In the genomic region with DNA sequence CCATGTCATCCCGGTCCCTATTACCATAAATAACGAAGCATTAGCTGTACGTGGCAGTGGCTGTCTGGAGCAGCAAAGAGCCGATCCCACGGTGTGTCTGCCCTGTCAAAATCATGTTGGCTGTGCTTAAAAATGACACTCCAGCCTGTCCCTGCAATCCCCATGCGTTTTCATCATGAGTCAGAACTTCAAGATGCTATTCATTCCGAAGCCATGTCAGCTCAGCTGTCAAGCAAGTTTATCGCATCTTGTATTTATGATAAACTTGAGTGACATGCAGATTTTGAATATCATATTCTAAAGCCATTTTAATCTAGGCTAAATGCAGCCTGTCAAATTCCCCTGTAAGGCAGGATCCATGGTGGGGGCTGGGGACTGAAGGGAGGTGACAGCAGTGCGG, we compare ENCODE assay signal across 17 cellular contexts.
A peak's percentile ranks its signal among the peaks of the same experiment; 100 is the strongest.
DNase-seq lines count a peak whose midpoint lies in the region; ATAC-seq, FAIRE-seq and TF ChIP-seq lines count a peak whose summit lies in the region.
"Had no signal": no experiment of that assay in that cellular context is flagged by ENCODE, and none has a peak within 500 bp of the region (broad histone marks: within the 10 kb centered on the region; RNA-seq: fewer than 3 reads in every experiment).

No MANE protein-coding gene starts in this region.

- no peak for FAIRE-seq in GM12892 (lab: Jason Lieb, UNC)

- H3K4me3 Mint-ChIP-seq in type B pancreatic cell, result peak overlapping the region; percentile 23
- H3K4me3 Mint-ChIP-seq: CD4-positive, CD25-positive, alpha-beta regulatory T cell; stimulated activated naive CD8-positive, alpha-beta T cell treated with anti-CD3 and anti-CD28 coated beads, Interleukin-15, Interleukin-2, amounts not matched to agents 100 ng/mL and 50 ng/mL, for 24 hours; T-helper 17 cell had no signal

- H3K27me3 Mint-ChIP-seq in type B pancreatic cell, result peaks cover 29% of the 10 kb centered on the region

- no peak for TF ChIP-seq CTCF in type B pancreatic cell (conservative IDR thresholded peaks at IDR 0.05)

- H3K9me3 Mint-ChIP-seq in type B pancreatic cell, result peaks cover 15% of the 10 kb centered on the region
- H3K9me3 Mint-ChIP-seq: stimulated activated naive CD8-positive, alpha-beta T cell treated with anti-CD3 and anti-CD28 coated beads, Interleukin-15, Interleukin-2, amounts not matched to agents 100 ng/mL and 50 ng/mL, for 24 hours had no signal

- peaks cover 5% of the 10 kb centered on the region for H3K36me3 Mint-ChIP-seq in type B pancreatic cell
- H3K36me3 Mint-ChIP-seq: CD4-positive, CD25-positive, alpha-beta regulatory T cell had no signal

- ATAC-seq in HG02981 (IDR thresholded peaks at IDR 0.05; ENCODE audit: unreplicated experiment), result no peak
- ATAC-seq: activated CD4-positive, CD25-positive, alpha-beta regulatory T cell treated with anti-CD3 and anti-CD28 coated beads, Interleukin-2, amount 50 U/mL, for 24 hours; gastrocnemius medialis; T-helper 17 cell had no signal

- H3K4me1 Mint-ChIP-seq in type B pancreatic cell (ENCODE audit: unreplicated experiment), result peaks cover 29% of the 10 kb centered on the region

- no peak for TF ChIP-seq POLR2A in GM12892 (IDR thresholded peaks at IDR 0.05; ENCODE audit: low read depth, low read length)

- DNase-seq in HPDE6-E6E7 (ENCODE audit: extremely low spot score) (peak; percentile 49), amniotic epithelial cell (ENCODE audit: low read depth) (peak; percentile 64), iris pigment epithelial cell (ENCODE audit: low read depth) (peak; percentile 67), type B pancreatic cell (ENCODE audit: extremely low spot score, unreplicated experiment) (no peak), LoVo (ENCODE audit: low spot score) (no peak), GM12892 (ENCODE audit: insufficient read length) (no peak)
- DNase-seq: CD4-positive, CD25-positive, alpha-beta regulatory T cell; gastrocnemius medialis; GDM1; NCI-H2081; NCI-H69; Peyer's patch; stimulated activated CD4-positive, alpha-beta T cell treated with anti-CD3 and anti-CD28 coated beads, Interleukin-12 subunit alpha, Interleukin-12 subunit beta, amount 100 ng/mL, for 4 hours; T-helper 17 cell had no signal

- H3K27ac Mint-ChIP-seq in type B pancreatic cell, result peak overlapping the region; percentile 60
- H3K27ac Mint-ChIP-seq: stimulated activated naive CD8-positive, alpha-beta T cell treated with anti-CD3 and anti-CD28 coated beads, Interleukin-15, Interleukin-2, amounts not matched to agents 100 ng/mL and 50 ng/mL, for 24 hours; T-helper 17 cell had no signal

Comparison
In these comparisons a context has a peak if more than half of its experiments do, and no peak if none do; other contexts are left out.
1. DNase-seq: peak in HPDE6-E6E7 (single experiment), amniotic epithelial cell (single experiment) and iris pigment epithelial cell (single experiment); none in type B pancreatic cell (single experiment), LoVo (single experiment) and GM12892 (single experiment).